8 cellular contexts compared by ENCODE assay signal in genomic region chr11:48020092-48020755, GRCh38. TPM values are rescaled to one million over a fixed set of nuclear protein-coding genes. Genes with fewer than 3 reads are reported as not detected.
A peak's percentile ranks its signal among the peaks of the same experiment; 100 is the strongest.
DNase-seq lines count a peak whose midpoint lies in the region; ATAC-seq and TF ChIP-seq lines count a peak whose summit lies in the region.

No MANE protein-coding gene starts in this region.

- 49 to 75% methylated on average over 17 of the region's 17 CpGs for WGBS in lung, 2 donors

- peaks cover 67 to 85% (median 68%) of the 10 kb centered on the region in 3 donors for H3K4me1 Mint-ChIP-seq in T-cell

- no peaks in the 10 kb centered on the region for H3K36me3 ChIP-seq in lung (ENCODE audit: control insufficient read depth in 2 of 2, insufficient read depth in 2 of 2, low read length in 2 of 2)

- CTCF ChIA-PET in T-cell (lab: Charles Lee), result interaction anchor here (0.6 to 1.6 kb wide), 6 partner anchors 19 to 299 kb away, joined by 4 to 8 read pairs (median 6); no protein-coding TSS in a partner anchor

- peaks cover 0 to 15% of the 10 kb centered on the region in 2 donors for H3K4me1 ChIP-seq in lung (ENCODE audit: control insufficient read depth in 2 of 2, insufficient read depth in 2 of 2, low read length in 2 of 2)

- POLR2A ChIA-PET in T-cell (lab: Charles Lee), result no interaction called here

- TF ChIP-seq CTCF in lung (IDR thresholded peaks at IDR 0.05; ENCODE audit: control extremely low read depth, extremely low read depth), result peak; percentile 4

- H3K27me3 Mint-ChIP-seq in T-cell, result no peaks in the 10 kb centered on the region

- H3K27ac ChIP-seq in lung (ENCODE audit: low read depth in 1 of 2, low read length in 1 of 2), result peak overlapping the region in 1 of 2 donors; percentile 43
- no peak overlapping the region for H3K27ac ChIP-seq in caudate nucleus (ENCODE audit: low read depth, low read length)

- peak overlapping the region; percentile 84 for H3K27ac Mint-ChIP-seq in T-cell

- H3K36me3 Mint-ChIP-seq in T-cell, result peaks cover 20% of the 10 kb centered on the region

- no peak overlapping the region for H3K4me3 ChIP-seq in lung

- peak in 18 of 34 experiments; percentile 20 to 49 (median 36) for DNase-seq in T-cell
- DNase-seq in lung (ENCODE audit: low spot score), result peak; percentile 51
- DNase-seq in DMS79 treated with DMSO at 0.1 percent for 48 hours (lab: John Stamatoyannopoulos, UW), result no peak
- DNase-seq in activated gamma-delta T cell treated with Interleukin-2 at 50 U/mL for 16 hours, result no peak
- DNase-seq in caudate nucleus (lab: John Stamatoyannopoulos, UW), result no peak
- DNase-seq in UCSD-AML1 (lab: John Stamatoyannopoulos, UW; ENCODE audit: unreplicated experiment), result no peak

- no peaks in the 10 kb centered on the region for H3K9me3 ChIP-seq in lung (ENCODE audit: control insufficient read depth in 2 of 2, insufficient read depth in 1 of 2, low read length in 1 of 2)

- no peaks in the 10 kb centered on the region for H3K9me3 Mint-ChIP-seq in T-cell

- H3K27me3 ChIP-seq in lung (ENCODE audit: control insufficient read depth, insufficient read depth), result no peaks in the 10 kb centered on the region

- ATAC-seq in GM19025 (IDR thresholded peaks at IDR 0.05; ENCODE audit: low read depth, unreplicated experiment) (peak; percentile 80), HG02938 (IDR thresholded peaks at IDR 0.05; ENCODE audit: unreplicated experiment) (peak; percentile 86), T-cell (replicated peaks in 1 of 4) (peak; percentile 29 to 48 (median 32)), lung (ENCODE audit: insufficient read depth, low FRiP score) (peak; percentile 63)

- peak overlapping the region; percentile 29 to 62 (median 55) for H3K4me3 Mint-ChIP-seq in T-cell

RNA-seq across cellular contexts. Expression of gene PTPRJ, which starts 39.9 kb away (rescaled TPM):
- total RNA-seq in T-cell, result 10 to 100 TPM; 44.8 to 71.0 (median 57.9) TPM
- total RNA-seq in lung, result 10 to 100 TPM; 32.7 to 51.4 TPM
- polyA plus RNA-seq in lung, result 10 to 100 TPM in 1 of 2 donors, 1 to 10 TPM in 1; 3.9 to 31.4 TPM

Comparison
In these comparisons a context has a peak if more than half of its experiments do, and no peak if none do; other contexts are left out.
1. ATAC-seq: peak in every context shown above with its lines; median percentile 86 in HG02938; 80 in GM19025; 63 in lung; 32 in T-cell.
2. DNase-seq: peak in T-cell (18 of 34) and lung (single experiment); none in DMS79 treated with DMSO at 0.1 percent for 48 hours (single experiment), activated gamma-delta T cell treated with Interleukin-2 at 50 U/mL for 16 hours (single experiment), caudate nucleus (0 of 61) and UCSD-AML1 (single experiment).